8 cellular contexts compared by ENCODE assay signal in genomic region chr19:34134190-34135032, GRCh38. TPM values are rescaled to one million over a fixed set of nuclear protein-coding genes. Genes with fewer than 3 reads are reported as not detected.
A peak's percentile ranks its signal among the peaks of the same experiment; 100 is the strongest.
DNase-seq lines count a peak whose midpoint lies in the region; ATAC-seq and TF ChIP-seq lines count a peak whose summit lies in the region.

No MANE protein-coding gene starts in this region.

- H3K27ac ChIP-seq in layer of hippocampus (ENCODE audit: low read depth, low read length), result peak overlapping the region; percentile 82

- peak; percentile 89 for ATAC-seq in GM19025 (IDR thresholded peaks at IDR 0.05; ENCODE audit: low read depth, unreplicated experiment)
- peak; percentile 88 for ATAC-seq in HG03175 (IDR thresholded peaks at IDR 0.05; ENCODE audit: unreplicated experiment)
- peak; percentile 94 for ATAC-seq in activated CD4-positive, alpha-beta T cell treated with anti-CD3 and anti-CD28 coated beads for 36 hours

- no peaks in the 10 kb centered on the region for H3K36me3 Mint-ChIP-seq in activated CD4-positive, alpha-beta T cell treated with anti-CD3 and anti-CD28 coated beads for 36 hours (ENCODE audit: low read depth)

- TF ChIP-seq CTCF in choroid plexus epithelial cell (conservative IDR thresholded peaks at IDR 0.05; ENCODE audit: low read depth, low read length), result no peak

- peak overlapping the region; percentile 95 for H3K27ac Mint-ChIP-seq in activated CD4-positive, alpha-beta T cell treated with anti-CD3 and anti-CD28 coated beads for 36 hours

- H3K9me3 Mint-ChIP-seq in activated CD4-positive, alpha-beta T cell treated with anti-CD3 and anti-CD28 coated beads for 36 hours (ENCODE audit: low read depth), result no peaks in the 10 kb centered on the region

- H3K4me3 Mint-ChIP-seq in activated CD4-positive, alpha-beta T cell treated with anti-CD3 and anti-CD28 coated beads for 36 hours, result peak overlapping the region; percentile 92

- POLR2A ChIA-PET in activated CD4-positive, alpha-beta T cell treated with anti-CD3 and anti-CD28 coated beads for 36 hours (lab: Charles Lee), result interaction anchor here (0.7 to 1.4 kb wide), 2 partner anchors 37 to 44 kb away, joined by 4 to 5 read pairs; no protein-coding TSS in a partner anchor

- H3K4me3 ChIP-seq in choroid plexus epithelial cell (ENCODE audit: low read depth, low read length), result peak overlapping the region; percentile 76

- no peaks in the 10 kb centered on the region for H3K27me3 ChIP-seq in layer of hippocampus (ENCODE audit: control insufficient read depth, insufficient read depth, low read length)

- DNase-seq in AML-193 (lab: John Stamatoyannopoulos, UW), result peak; percentile 70 to 78
- peak; percentile 50 for DNase-seq in NCI-H510A (lab: John Stamatoyannopoulos, UW)
- DNase-seq in activated CD4-positive, alpha-beta T cell treated with anti-CD3 and anti-CD28 coated beads for 36 hours, result peak; percentile 94
- peak; percentile 68 for DNase-seq in choroid plexus epithelial cell (ENCODE audit: low read depth)
- peak; percentile 65 to 91 (median 85) for DNase-seq in stimulated activated CD4-positive, alpha-beta T cell treated with anti-CD3 and anti-CD28 coated beads, Interleukin-1b, Interleukin-23, amount 100 ng/mL, for 24 hours (ENCODE audit: low read depth in 4 of 4, low spot score in 1 of 4)

- peaks cover 9% of the 10 kb centered on the region for H3K4me1 Mint-ChIP-seq in activated CD4-positive, alpha-beta T cell treated with anti-CD3 and anti-CD28 coated beads for 36 hours

- intact Hi-C loops in activated CD4-positive, alpha-beta T cell treated with anti-CD3 and anti-CD28 coated beads for 36 hours (cut with DNase I, micrococcal nuclease), result loop anchor here (1.0 to 10.0 kb wide), 9 partner anchors 38 to 760 kb away; partner anchors contain the start of genes LSM14A (in 2 of the 2), CEBPG (in 1 of the 2), PEPD (in 1 of the 2) and UBA2 (in 1 of the 2)

- CTCF ChIA-PET in activated CD4-positive, alpha-beta T cell treated with anti-CD3 and anti-CD28 coated beads for 36 hours (lab: Charles Lee), result interaction anchor here (0.6 to 1.5 kb wide), 9 partner anchors 10 to 1555 kb away, joined by 3 to 8 read pairs (median 3); no protein-coding TSS in a partner anchor

- no peaks in the 10 kb centered on the region for H3K27me3 Mint-ChIP-seq in activated CD4-positive, alpha-beta T cell treated with anti-CD3 and anti-CD28 coated beads for 36 hours

RNA-seq across cellular contexts. Expression of gene LSM14A, which starts 37.9 kb away (rescaled TPM):
- 100 to 1,000 TPM in 1 of 2 experiments, 10 to 100 TPM in 1; 89.0 to 151 TPM for total RNA-seq in activated CD4-positive, alpha-beta T cell treated with anti-CD3 and anti-CD28 coated beads for 36 hours

Comparison
In these comparisons a context has a peak if more than half of its experiments do, and no peak if none do; other contexts are left out.
1. Peak in every context shown above with its lines: DNase-seq, ATAC-seq, H3K4me3 ChIP-seq and H3K27ac ChIP-seq.